13 cellular contexts compared by ENCODE assay signal in the genomic region with DNA sequence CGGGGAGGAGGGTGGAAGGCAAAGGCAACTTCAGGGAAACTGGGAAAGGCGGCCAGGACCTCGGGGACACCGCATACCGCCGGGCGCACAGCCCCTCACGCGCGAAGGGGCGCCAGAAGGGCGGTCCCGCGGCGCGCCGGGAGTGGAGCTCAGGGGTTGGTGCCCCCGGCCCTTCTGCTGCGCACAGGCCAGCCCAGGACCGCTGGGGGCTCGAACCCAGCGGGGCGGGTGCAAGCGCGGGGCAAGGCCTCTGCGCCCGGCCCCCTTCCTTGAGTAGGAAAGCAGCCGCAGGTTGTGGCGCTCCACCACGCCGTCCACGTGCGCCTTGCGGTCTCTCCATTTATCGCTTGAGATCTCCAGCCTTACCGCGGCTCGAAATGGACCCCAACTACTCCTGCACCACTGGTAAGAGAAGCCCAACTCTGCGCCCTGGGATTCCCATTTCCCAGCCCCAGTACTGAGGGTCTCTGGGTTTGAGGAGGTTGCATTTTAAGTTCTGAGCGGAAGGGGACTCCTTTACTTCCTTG. TPM values are rescaled to one million over a fixed set of nuclear protein-coding genes. Genes with fewer than 3 reads are reported as not detected.
DNase-seq lines count a peak whose midpoint lies in the region; ATAC-seq and TF ChIP-seq lines count a peak whose summit lies in the region.
"Had no signal": no experiment of that assay in that cellular context is flagged by ENCODE, and none has a peak within 500 bp of the region (broad histone marks: within the 10 kb centered on the region; RNA-seq: fewer than 3 reads in every experiment).

No MANE protein-coding gene starts in this region.

- H3K4me1 ChIP-seq in heart right ventricle (peaks cover 0 to 36% (median 29%) of the 10 kb centered on the region in 9 donors), iPS-20b (ENCODE audit: insufficient read depth, low read length) (peaks cover 3% of the 10 kb centered on the region; the same call in 1 of the 2 replicates), thoracic aorta (ENCODE audit: control insufficient read depth in 1 of 2, low read depth in 2 of 2) (peaks cover 5 to 37% of the 10 kb centered on the region in 2 donors), esophagus squamous epithelium (peaks cover 16 to 64% (median 29%) of the 10 kb centered on the region in 3 donors)

- DNase-seq in Right ventricle myocardium inferior (ENCODE audit: missing footprints): peak; percentile 44
- DNase-seq in heart right ventricle: no peak
- DNase-seq in activated naive CD8-positive, alpha-beta T cell treated with anti-CD3 and anti-CD28 coated beads, Interleukin-2, amount 10 ng/mL, durations not matched to agents 7 days and 5 days: peak; percentile 52
- DNase-seq in thoracic aorta (ENCODE audit: low spot score): no peak
- no peak for DNase-seq in cortex of kidney (lab: John Stamatoyannopoulos, UW)
- DNase-seq in esophagus squamous epithelium (lab: John Stamatoyannopoulos, UW): no peak
- DNase-seq in GF-D8 (lab: John Stamatoyannopoulos, UW): no peak
- DNase-seq: kidney glomerular epithelial cell, NCI-H146, NCI-H69 had no signal

- TF ChIP-seq CTCF in heart right ventricle (IDR thresholded peaks at IDR 0.05) (no peak), thoracic aorta (IDR thresholded peaks at IDR 0.05) (no peak), esophagus squamous epithelium (IDR thresholded peaks at IDR 0.05) (no peak)

- H3K9ac ChIP-seq in iPS-20b (ENCODE audit: low read depth, low read length): no peak overlapping the region

- H3K4me3 ChIP-seq in heart right ventricle (peak overlapping the region in 5 of 10 donors; percentile 5 to 30 (median 14)), iPS-20b (ENCODE audit: low read length) (0 out of 2 replicates have a peak overlapping the region, but pooled peaks have one; percentile 27), thoracic aorta (peak overlapping the region; percentile 24), esophagus squamous epithelium (peak overlapping the region in 2 of 4 donors; percentile 34 to 51)

- H3K9me3 ChIP-seq in heart right ventricle: no peaks in the 10 kb centered on the region
- no peaks in the 10 kb centered on the region; the same call in 1 of the 2 replicates for H3K9me3 ChIP-seq in iPS-20b (ENCODE audit: insufficient read depth, low read depth, low read length)
- no peaks in the 10 kb centered on the region for H3K9me3 ChIP-seq in thoracic aorta
- H3K9me3 ChIP-seq in esophagus squamous epithelium: no peaks in the 10 kb centered on the region

- H3K4me1 Mint-ChIP-seq in activated naive CD8-positive, alpha-beta T cell treated with anti-CD3 and anti-CD28 coated beads, Interleukin-2, amount 10 ng/mL, durations not matched to agents 7 days and 5 days: peaks cover 32% of the 10 kb centered on the region

- 10 to 22% methylated on average over 32 to 40 of the region's 40 CpGs for WGBS in heart right ventricle, 2 donors
- 23 to 40% methylated on average over 7 to 12 of the region's 40 CpGs for WGBS in esophagus squamous epithelium, 2 donors

- POLR2A ChIA-PET in activated naive CD8-positive, alpha-beta T cell treated with anti-CD3 and anti-CD28 coated beads, Interleukin-2, amount 10 ng/mL, durations not matched to agents 7 days and 5 days (lab: Charles Lee): interaction anchor here (0.6 to 1.0 kb wide), 2 partner anchors 10 to 100 kb away, joined by 3 read pairs; a partner anchor contains a TSS

- no peaks in the 10 kb centered on the region for H3K9me3 Mint-ChIP-seq in activated naive CD8-positive, alpha-beta T cell treated with anti-CD3 and anti-CD28 coated beads, Interleukin-2, amount 10 ng/mL, durations not matched to agents 7 days and 5 days
- H3K9me3 Mint-ChIP-seq: neural crest cell had no signal

- peaks cover 90% of the 10 kb centered on the region for H3K27me3 Mint-ChIP-seq in activated naive CD8-positive, alpha-beta T cell treated with anti-CD3 and anti-CD28 coated beads, Interleukin-2, amount 10 ng/mL, durations not matched to agents 7 days and 5 days

- peaks cover 3 to 98% (median 31%) of the 10 kb centered on the region in 7 donors for H3K27me3 ChIP-seq in heart right ventricle
- H3K27me3 ChIP-seq in iPS-20b (ENCODE audit: insufficient read depth, low read length): peaks cover 100% of the 10 kb centered on the region
- no peaks in the 10 kb centered on the region for H3K27me3 ChIP-seq in thoracic aorta (replicated peaks; ENCODE audit: insufficient read depth)
- H3K27me3 ChIP-seq in esophagus squamous epithelium: peaks cover 3 to 93% (median 9%) of the 10 kb centered on the region in 4 donors

- H3K4me3 Mint-ChIP-seq in activated naive CD8-positive, alpha-beta T cell treated with anti-CD3 and anti-CD28 coated beads, Interleukin-2, amount 10 ng/mL, durations not matched to agents 7 days and 5 days: peak overlapping the region; percentile 82
- H3K4me3 Mint-ChIP-seq: neural crest cell had no signal

- intact Hi-C loops in Right ventricle myocardium inferior (cut with DNase I) (loop anchor here (5.0 kb wide), 1 partner anchor 47 kb away; a partner anchor contains a TSS), heart right ventricle (cut with DNase I) (no loop called here), esophagus squamous epithelium (cut with DNase I) (no loop called here)

- H3K36me3 ChIP-seq in heart right ventricle (no peaks in the 10 kb centered on the region), iPS-20b (ENCODE audit: insufficient read depth, low read depth, low read length) (no peaks in the 10 kb centered on the region), thoracic aorta (no peaks in the 10 kb centered on the region), esophagus squamous epithelium (no peaks in the 10 kb centered on the region)

- ATAC-seq in Right ventricle myocardium inferior (no peak), heart right ventricle (no peak), thoracic aorta (ENCODE audit: insufficient number of reproducible peaks, low FRiP score, low read depth) (no peak)
- ATAC-seq in activated naive CD8-positive, alpha-beta T cell treated with anti-CD3 and anti-CD28 coated beads, Interleukin-2, amount 10 ng/mL, durations not matched to agents 7 days and 5 days (ENCODE audit: low read depth): peak; percentile 20
- ATAC-seq: HCT116 had no signal

- H3K27ac ChIP-seq in heart right ventricle (no peak overlapping the region), iPS-20b (ENCODE audit: low read length) (no peak overlapping the region), thoracic aorta (no peak overlapping the region), esophagus squamous epithelium (no peak overlapping the region)

- TF ChIP-seq POLR2A in esophagus squamous epithelium (IDR thresholded peaks at IDR 0.05): no peak

- no peak overlapping the region for H3K27ac Mint-ChIP-seq in activated naive CD8-positive, alpha-beta T cell treated with anti-CD3 and anti-CD28 coated beads, Interleukin-2, amount 10 ng/mL, durations not matched to agents 7 days and 5 days

- H3K36me3 Mint-ChIP-seq in activated naive CD8-positive, alpha-beta T cell treated with anti-CD3 and anti-CD28 coated beads, Interleukin-2, amount 10 ng/mL, durations not matched to agents 7 days and 5 days: no peaks in the 10 kb centered on the region

RNA-seq across cellular contexts. Expression of a gene that starts 3.0 kb away (rescaled TPM):
- 2.9 TPM for total RNA-seq in Right ventricle myocardium inferior
- total RNA-seq in heart right ventricle: 10 to 100 TPM in 1 of 10 donors, 1 to 10 TPM in 5, under 1 TPM in 2, not detected in 2; 0.71 to 67.7 (median 2.6) TPM
- 100 to 1,000 TPM in 1 of 2 donors, 10 to 100 TPM in 1; 11.1 to 102 TPM for polyA plus RNA-seq in heart right ventricle
- total RNA-seq in activated naive CD8-positive, alpha-beta T cell treated with anti-CD3 and anti-CD28 coated beads, Interleukin-2, amount 10 ng/mL, durations not matched to agents 7 days and 5 days: not detected
- 100 to 1,000 TPM in 1 of 2 donors, 1 to 10 TPM in 1; 6.5 to 168 TPM for total RNA-seq in thoracic aorta
- 10 to 100 TPM in 1 of 4 donors, 1 to 10 TPM in 2, not detected in 1; 3.3 to 34.2 (median 5.3) TPM for total RNA-seq in esophagus squamous epithelium
- total RNA-seq: neural crest cell had no signal

RNA-seq across cellular contexts. Expression of a gene that starts 3.0 kb away (rescaled TPM):
- total RNA-seq in Right ventricle myocardium inferior (6.7 TPM), heart right ventricle (10 to 100 TPM in 1 of 10 donors, 1 to 10 TPM in 5, under 1 TPM in 4; 0.75 to 24.3 (median 1.7) TPM), thoracic aorta (10 to 100 TPM; 23.2 to 53.6 TPM), esophagus squamous epithelium (1 to 10 TPM in 2 of 4 donors, under 1 TPM in 1, not detected in 1; 0.57 to 7.4 (median 4.8) TPM)
- 10 to 100 TPM; 11.9 to 25.4 TPM for polyA plus RNA-seq in heart right ventricle
- not detected for total RNA-seq in activated naive CD8-positive, alpha-beta T cell treated with anti-CD3 and anti-CD28 coated beads, Interleukin-2, amount 10 ng/mL, durations not matched to agents 7 days and 5 days
- total RNA-seq: neural crest cell had no signal

RNA-seq across cellular contexts. Expression of a gene that starts 9.9 kb away (rescaled TPM):
- total RNA-seq in Right ventricle myocardium inferior (136 TPM), heart right ventricle (100 to 1,000 TPM in 5 of 10 donors, 10 to 100 TPM in 5; 83.3 to 164 (median 97.0) TPM), thoracic aorta (100 to 1,000 TPM; 106 to 214 TPM), esophagus squamous epithelium (100 to 1,000 TPM in 1 of 4 donors, 10 to 100 TPM in 3; 52.4 to 106 (median 88.7) TPM)
- polyA plus RNA-seq in heart right ventricle: 100 to 1,000 TPM in 1 of 2 donors, 10 to 100 TPM in 1; 31.9 to 268 TPM
- 10 to 100 TPM; 32.6 to 36.4 TPM for total RNA-seq in activated naive CD8-positive, alpha-beta T cell treated with anti-CD3 and anti-CD28 coated beads, Interleukin-2, amount 10 ng/mL, durations not matched to agents 7 days and 5 days

RNA-seq across cellular contexts. Expression of a gene that starts 16.2 kb away (rescaled TPM):
- total RNA-seq in Right ventricle myocardium inferior (not detected), heart right ventricle (not detected), thoracic aorta (not detected), esophagus squamous epithelium (not detected)
- not detected for polyA plus RNA-seq in heart right ventricle
- total RNA-seq in activated naive CD8-positive, alpha-beta T cell treated with anti-CD3 and anti-CD28 coated beads, Interleukin-2, amount 10 ng/mL, durations not matched to agents 7 days and 5 days: not detected
- total RNA-seq: neural crest cell had no signal

RNA-seq across cellular contexts. Expression of a gene that starts 22.3 kb away (rescaled TPM):
- total RNA-seq in Right ventricle myocardium inferior (2.2 TPM), heart right ventricle (1 to 10 TPM in 9 of 10 donors, under 1 TPM in 1; 0.98 to 7.7 (median 2.4) TPM), thoracic aorta (1 to 10 TPM; 3.1 to 3.9 TPM), esophagus squamous epithelium (1 to 10 TPM in 3 of 4 donors, not detected in 1; 2.8 to 4.2 (median 2.9) TPM)
- 1 to 10 TPM; 2.0 to 2.4 TPM for polyA plus RNA-seq in heart right ventricle
- total RNA-seq in activated naive CD8-positive, alpha-beta T cell treated with anti-CD3 and anti-CD28 coated beads, Interleukin-2, amount 10 ng/mL, durations not matched to agents 7 days and 5 days: 10 to 100 TPM; 24.1 to 27.8 TPM

Comparison
In these comparisons a context has a peak if more than half of its experiments do, and no peak if none do; other contexts are left out.
1. DNase-seq: peak in Right ventricle myocardium inferior (single experiment) and activated naive CD8-positive, alpha-beta T cell treated with anti-CD3 and anti-CD28 coated beads, Interleukin-2, amount 10 ng/mL, durations not matched to agents 7 days and 5 days (single experiment); none in heart right ventricle (0 of 2), thoracic aorta (single experiment), cortex of kidney (single experiment), esophagus squamous epithelium (single experiment) and GF-D8 (single experiment).